Comparison of ENCODE assay signal across 11 cellular contexts in the genomic region with DNA sequence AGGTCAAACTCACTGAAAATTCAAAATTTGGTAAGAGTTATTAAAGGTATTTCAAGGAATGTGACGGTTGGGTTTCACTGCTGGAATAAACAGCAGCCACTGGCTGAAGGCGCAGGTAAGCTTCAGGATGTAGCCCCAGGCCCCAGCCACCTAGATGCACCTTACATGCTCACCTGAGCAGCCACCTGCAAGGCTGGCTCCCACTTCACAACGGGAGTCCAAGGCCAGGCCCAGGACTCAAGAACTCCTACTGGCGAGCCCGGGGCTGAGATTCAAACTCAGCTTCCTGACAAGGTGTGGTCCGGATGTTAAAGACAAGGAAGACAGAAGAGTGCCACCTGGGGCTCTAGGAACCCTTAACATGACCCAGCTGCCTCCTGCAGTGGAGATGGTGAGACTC.
DNase-seq lines count a peak whose midpoint lies in the region; ATAC-seq and TF ChIP-seq lines count a peak whose summit lies in the region.
"Had no signal": no experiment of that assay in that cellular context is flagged by ENCODE, and none has a peak within 500 bp of the region (broad histone marks: within the 10 kb centered on the region; RNA-seq: fewer than 3 reads in every experiment).

No MANE protein-coding gene starts in this region.

- TF ChIP-seq EP300 in tibial nerve (IDR thresholded peaks at IDR 0.05) = no peak

- no peak for TF ChIP-seq POLR2A in tibial nerve (IDR thresholded peaks at IDR 0.05)

- H3K9me3 ChIP-seq in cardiac muscle cell (ENCODE audit: low read depth) (no peaks in the 10 kb centered on the region), mucosa of descending colon (no peaks in the 10 kb centered on the region), tibial nerve (no peaks in the 10 kb centered on the region)

- TF ChIP-seq CTCF in cardiac muscle cell (IDR thresholded peaks at IDR 0.05; ENCODE audit: low read depth, low read length) = no peak
- no peak for TF ChIP-seq CTCF in mucosa of descending colon (IDR thresholded peaks at IDR 0.05)
- TF ChIP-seq CTCF in tibial nerve (IDR thresholded peaks at IDR 0.05) = no peak
- TF ChIP-seq CTCF in GM10266 (IDR thresholded peaks at IDR 0.05; ENCODE audit: control insufficient read depth, insufficient read depth, low read depth, missing control alignments) = no peak

- intact Hi-C loops in Right ventricle myocardium inferior (cut with DNase I) (loop anchor here (5.0 kb wide), 1 partner anchor 65 kb away; no protein-coding TSS in a partner anchor), mucosa of descending colon (cut with DNase I, micrococcal nuclease) (no loop called here)

- ATAC-seq in Right ventricle myocardium inferior (no peak), mucosa of descending colon (peak; percentile 36)
- ATAC-seq: activated T-cell treated with anti-CD3 and anti-CD28 coated beads, Interleukin-2, amount 50 U/mL, for 4 hours had no signal

- H3K36me3 ChIP-seq in cardiac muscle cell (no peaks in the 10 kb centered on the region), mucosa of descending colon (ENCODE audit: low read depth) (no peaks in the 10 kb centered on the region), tibial nerve (no peaks in the 10 kb centered on the region)

- H3K4me3 ChIP-seq in cardiac muscle cell = no peak overlapping the region
- H3K4me3 ChIP-seq in mucosa of descending colon = no peak overlapping the region
- no peak overlapping the region for H3K4me3 ChIP-seq in tibial nerve

- H3K27ac ChIP-seq in cardiac muscle cell = peak overlapping the region; percentile 83
- H3K27ac ChIP-seq in angular gyrus (ENCODE audit: low read depth, low read length) = peak overlapping the region; percentile 99
- H3K27ac ChIP-seq in tibial nerve = peak overlapping the region; percentile 77 to 95 (median 88)

- no peaks in the 10 kb centered on the region for H3K27me3 ChIP-seq in cardiac muscle cell
- H3K27me3 ChIP-seq in tibial nerve = no peaks in the 10 kb centered on the region

- WGBS in tibial nerve, 2 donors = 53 to 62% methylated on average over 5 to 6 of the region's 6 CpGs

- no peak for DNase-seq in cardiac muscle cell (ENCODE audit: low read depth in 1 of 2, low spot score in 1 of 2)
- no peak for DNase-seq in Right ventricle myocardium inferior (ENCODE audit: missing footprints)
- DNase-seq in mucosa of descending colon = peak in 1 of 3 donors; percentile 45
- DNase-seq in tibial nerve (ENCODE audit: low spot score in 2 of 2) = no peak
- DNase-seq in GM10266 (ENCODE audit: extremely low spot score) = no peak
- no peak for DNase-seq in NCI-H1092 treated with DMSO at 0.1 percent for 48 hours (lab: John Stamatoyannopoulos, UW)
- no peak for DNase-seq in HCEC 1CT
- DNase-seq: activated T-cell treated with anti-CD3 and anti-CD28 coated beads, Interleukin-2, amount 50 U/mL, for 4 hours; NCI-H446 treated with DMSO at 0.1 percent for 48 hours; stimulated activated CD4-positive, alpha-beta T cell treated with anti-CD3 and anti-CD28 coated beads, Interleukin-4, amount 100 ng/mL, for 24 hours had no signal

- peaks cover 58% of the 10 kb centered on the region for H3K4me1 ChIP-seq in cardiac muscle cell (ENCODE audit: low read depth)
- H3K4me1 ChIP-seq in mucosa of descending colon (ENCODE audit: low read depth) = peaks cover 51% of the 10 kb centered on the region
- H3K4me1 ChIP-seq in tibial nerve = peaks cover 8 to 99% (median 79%) of the 10 kb centered on the region in 4 donors
